1 cellular context compared by ENCODE assay signal in the genomic region with DNA sequence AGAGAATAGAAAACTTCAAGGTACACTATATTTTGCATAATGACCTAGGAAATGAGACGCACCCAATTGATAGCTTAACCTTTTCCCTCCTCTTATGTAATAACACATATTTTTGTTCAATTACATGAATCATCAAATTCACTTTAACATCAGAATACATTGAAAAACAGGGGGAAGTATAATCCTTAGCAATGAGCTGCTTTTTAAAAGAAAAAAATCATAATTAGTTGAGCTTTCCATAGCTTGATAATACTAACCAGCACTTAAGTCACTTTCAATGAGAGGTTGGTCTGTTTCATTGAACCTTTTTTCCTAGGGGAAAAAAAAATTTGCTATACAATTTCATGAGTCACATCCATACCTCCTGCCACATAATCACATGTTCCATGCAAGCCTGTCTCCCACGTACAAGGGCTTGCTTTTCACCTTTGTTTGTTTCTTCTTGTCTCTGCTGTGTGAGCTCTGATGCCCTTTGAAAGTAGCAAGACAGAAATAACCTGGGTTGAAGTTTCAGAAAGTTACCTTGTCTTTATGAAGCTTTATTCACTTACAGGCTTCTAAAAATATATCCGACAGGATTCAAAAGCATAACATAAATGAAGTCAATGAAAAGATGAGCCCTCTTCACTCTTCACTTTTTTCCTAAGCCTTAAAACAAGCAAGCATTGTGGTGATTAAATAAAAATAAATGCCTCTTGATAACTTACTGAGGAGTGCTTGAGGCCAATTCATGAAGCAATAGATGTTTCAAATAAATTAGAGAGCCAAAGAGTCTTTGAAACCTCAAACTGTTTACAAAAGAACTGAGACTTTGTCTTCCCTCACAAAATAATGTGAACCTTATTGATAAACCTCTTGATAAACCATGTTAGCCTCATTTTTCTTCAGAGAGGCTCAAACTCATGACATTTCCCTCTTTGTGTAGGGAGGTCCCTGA.
TF ChIP-seq lines count a peak whose summit lies in the region.

No MANE protein-coding gene starts in this region.

TF ChIP-seq in GM23338, 12 proteins besides CTCF, POLR2A, EP300 and RAD21 (continued from another document):
- TF ChIP-seq, protein P1, sequence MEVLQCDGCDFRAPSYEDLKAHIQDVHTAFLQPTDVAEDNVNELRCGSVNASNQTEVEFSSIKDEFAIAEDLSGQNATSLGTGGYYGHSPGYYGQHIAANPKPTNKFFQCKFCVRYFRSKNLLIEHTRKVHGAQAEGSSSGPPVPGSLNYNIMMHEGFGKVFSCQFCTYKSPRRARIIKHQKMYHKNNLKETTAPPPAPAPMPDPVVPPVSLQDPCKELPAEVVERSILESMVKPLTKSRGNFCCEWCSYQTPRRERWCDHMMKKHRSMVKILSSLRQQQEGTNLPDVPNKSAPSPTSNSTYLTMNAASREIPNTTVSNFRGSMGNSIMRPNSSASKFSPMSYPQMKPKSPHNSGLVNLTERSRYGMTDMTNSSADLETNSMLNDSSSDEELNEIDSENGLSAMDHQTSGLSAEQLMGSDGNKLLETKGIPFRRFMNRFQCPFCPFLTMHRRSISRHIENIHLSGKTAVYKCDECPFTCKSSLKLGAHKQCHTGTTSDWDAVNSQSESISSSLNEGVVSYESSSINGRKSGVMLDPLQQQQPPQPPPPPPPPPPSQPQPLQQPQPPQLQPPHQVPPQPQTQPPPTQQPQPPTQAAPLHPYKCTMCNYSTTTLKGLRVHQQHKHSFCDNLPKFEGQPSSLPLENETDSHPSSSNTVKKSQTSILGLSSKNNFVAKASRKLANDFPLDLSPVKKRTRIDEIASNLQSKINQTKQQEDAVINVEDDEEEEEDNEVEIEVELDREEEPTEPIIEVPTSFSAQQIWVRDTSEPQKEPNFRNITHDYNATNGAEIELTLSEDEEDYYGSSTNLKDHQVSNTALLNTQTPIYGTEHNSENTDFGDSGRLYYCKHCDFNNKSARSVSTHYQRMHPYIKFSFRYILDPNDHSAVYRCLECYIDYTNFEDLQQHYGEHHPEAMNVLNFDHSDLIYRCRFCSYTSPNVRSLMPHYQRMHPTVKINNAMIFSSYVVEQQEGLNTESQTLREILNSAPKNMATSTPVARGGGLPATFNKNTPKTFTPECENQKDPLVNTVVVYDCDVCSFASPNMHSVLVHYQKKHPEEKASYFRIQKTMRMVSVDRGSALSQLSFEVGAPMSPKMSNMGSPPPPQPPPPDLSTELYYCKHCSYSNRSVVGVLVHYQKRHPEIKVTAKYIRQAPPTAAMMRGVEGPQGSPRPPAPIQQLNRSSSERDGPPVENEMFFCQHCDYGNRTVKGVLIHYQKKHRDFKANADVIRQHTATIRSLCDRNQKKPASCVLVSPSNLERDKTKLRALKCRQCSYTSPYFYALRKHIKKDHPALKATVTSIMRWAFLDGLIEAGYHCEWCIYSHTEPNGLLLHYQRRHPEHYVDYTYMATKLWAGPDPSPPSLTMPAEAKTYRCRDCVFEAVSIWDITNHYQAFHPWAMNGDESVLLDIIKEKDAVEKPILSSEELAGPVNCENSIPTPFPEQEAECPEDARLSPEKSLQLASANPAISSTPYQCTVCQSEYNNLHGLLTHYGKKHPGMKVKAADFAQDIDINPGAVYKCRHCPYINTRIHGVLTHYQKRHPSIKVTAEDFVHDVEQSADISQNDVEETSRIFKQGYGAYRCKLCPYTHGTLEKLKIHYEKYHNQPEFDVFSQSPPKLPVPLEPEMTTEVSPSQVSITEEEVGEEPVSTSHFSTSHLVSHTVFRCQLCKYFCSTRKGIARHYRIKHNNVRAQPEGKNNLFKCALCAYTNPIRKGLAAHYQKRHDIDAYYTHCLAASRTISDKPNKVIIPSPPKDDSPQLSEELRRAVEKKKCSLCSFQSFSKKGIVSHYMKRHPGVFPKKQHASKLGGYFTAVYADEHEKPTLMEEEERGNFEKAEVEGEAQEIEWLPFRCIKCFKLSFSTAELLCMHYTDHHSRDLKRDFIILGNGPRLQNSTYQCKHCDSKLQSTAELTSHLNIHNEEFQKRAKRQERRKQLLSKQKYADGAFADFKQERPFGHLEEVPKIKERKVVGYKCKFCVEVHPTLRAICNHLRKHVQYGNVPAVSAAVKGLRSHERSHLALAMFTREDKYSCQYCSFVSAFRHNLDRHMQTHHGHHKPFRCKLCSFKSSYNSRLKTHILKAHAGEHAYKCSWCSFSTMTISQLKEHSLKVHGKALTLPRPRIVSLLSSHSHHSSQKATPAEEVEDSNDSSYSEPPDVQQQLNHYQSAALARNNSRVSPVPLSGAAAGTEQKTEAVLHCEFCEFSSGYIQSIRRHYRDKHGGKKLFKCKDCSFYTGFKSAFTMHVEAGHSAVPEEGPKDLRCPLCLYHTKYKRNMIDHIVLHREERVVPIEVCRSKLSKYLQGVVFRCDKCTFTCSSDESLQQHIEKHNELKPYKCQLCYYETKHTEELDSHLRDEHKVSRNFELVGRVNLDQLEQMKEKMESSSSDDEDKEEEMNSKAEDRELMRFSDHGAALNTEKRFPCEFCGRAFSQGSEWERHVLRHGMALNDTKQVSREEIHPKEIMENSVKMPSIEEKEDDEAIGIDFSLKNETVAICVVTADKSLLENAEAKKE (CRISPR knock-in tag; IDR thresholded peaks at IDR 0.05) = no peak
- TF ChIP-seq, protein P2, sequence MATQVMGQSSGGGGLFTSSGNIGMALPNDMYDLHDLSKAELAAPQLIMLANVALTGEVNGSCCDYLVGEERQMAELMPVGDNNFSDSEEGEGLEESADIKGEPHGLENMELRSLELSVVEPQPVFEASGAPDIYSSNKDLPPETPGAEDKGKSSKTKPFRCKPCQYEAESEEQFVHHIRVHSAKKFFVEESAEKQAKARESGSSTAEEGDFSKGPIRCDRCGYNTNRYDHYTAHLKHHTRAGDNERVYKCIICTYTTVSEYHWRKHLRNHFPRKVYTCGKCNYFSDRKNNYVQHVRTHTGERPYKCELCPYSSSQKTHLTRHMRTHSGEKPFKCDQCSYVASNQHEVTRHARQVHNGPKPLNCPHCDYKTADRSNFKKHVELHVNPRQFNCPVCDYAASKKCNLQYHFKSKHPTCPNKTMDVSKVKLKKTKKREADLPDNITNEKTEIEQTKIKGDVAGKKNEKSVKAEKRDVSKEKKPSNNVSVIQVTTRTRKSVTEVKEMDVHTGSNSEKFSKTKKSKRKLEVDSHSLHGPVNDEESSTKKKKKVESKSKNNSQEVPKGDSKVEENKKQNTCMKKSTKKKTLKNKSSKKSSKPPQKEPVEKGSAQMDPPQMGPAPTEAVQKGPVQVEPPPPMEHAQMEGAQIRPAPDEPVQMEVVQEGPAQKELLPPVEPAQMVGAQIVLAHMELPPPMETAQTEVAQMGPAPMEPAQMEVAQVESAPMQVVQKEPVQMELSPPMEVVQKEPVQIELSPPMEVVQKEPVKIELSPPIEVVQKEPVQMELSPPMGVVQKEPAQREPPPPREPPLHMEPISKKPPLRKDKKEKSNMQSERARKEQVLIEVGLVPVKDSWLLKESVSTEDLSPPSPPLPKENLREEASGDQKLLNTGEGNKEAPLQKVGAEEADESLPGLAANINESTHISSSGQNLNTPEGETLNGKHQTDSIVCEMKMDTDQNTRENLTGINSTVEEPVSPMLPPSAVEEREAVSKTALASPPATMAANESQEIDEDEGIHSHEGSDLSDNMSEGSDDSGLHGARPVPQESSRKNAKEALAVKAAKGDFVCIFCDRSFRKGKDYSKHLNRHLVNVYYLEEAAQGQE (IDR thresholded peaks at IDR 0.05; ENCODE audit: unreplicated experiment) = no peak
- TF ChIP-seq JUNB (IDR thresholded peaks at IDR 0.05; ENCODE audit: unreplicated experiment) (no peak), STAT1 (IDR thresholded peaks at IDR 0.05; ENCODE audit: unreplicated experiment) (no peak), CREB1 (CRISPR knock-in tag; IDR thresholded peaks at IDR 0.05; ENCODE audit: low read depth) (no peak)
